ENCODE assay signal across 1 cellular context in the genomic region with DNA sequence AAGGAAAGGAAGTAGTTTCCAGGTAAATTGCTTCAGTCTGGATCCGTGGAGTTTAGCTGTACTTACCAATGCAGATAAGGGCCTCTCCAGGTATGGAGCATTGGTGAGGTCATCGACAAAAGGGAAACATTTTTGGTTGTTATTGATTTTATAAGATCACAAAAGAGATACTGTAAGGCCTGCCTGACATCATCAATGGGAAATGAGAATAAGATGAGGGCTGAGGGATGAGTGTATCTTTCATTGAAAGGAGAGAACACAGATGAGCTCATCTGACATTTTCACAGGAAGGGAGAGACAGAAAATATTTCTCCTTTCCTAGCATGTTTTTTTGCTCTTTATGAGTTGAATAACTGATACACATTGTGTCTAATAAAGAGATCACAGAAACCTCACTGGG.
TF ChIP-seq lines count a peak whose summit lies in the region.

No MANE protein-coding gene starts in this region.

TF ChIP-seq in HEK293, 187 proteins besides CTCF, POLR2A, EP300 and RAD21:
- TF ChIP-seq, protein P1, sequence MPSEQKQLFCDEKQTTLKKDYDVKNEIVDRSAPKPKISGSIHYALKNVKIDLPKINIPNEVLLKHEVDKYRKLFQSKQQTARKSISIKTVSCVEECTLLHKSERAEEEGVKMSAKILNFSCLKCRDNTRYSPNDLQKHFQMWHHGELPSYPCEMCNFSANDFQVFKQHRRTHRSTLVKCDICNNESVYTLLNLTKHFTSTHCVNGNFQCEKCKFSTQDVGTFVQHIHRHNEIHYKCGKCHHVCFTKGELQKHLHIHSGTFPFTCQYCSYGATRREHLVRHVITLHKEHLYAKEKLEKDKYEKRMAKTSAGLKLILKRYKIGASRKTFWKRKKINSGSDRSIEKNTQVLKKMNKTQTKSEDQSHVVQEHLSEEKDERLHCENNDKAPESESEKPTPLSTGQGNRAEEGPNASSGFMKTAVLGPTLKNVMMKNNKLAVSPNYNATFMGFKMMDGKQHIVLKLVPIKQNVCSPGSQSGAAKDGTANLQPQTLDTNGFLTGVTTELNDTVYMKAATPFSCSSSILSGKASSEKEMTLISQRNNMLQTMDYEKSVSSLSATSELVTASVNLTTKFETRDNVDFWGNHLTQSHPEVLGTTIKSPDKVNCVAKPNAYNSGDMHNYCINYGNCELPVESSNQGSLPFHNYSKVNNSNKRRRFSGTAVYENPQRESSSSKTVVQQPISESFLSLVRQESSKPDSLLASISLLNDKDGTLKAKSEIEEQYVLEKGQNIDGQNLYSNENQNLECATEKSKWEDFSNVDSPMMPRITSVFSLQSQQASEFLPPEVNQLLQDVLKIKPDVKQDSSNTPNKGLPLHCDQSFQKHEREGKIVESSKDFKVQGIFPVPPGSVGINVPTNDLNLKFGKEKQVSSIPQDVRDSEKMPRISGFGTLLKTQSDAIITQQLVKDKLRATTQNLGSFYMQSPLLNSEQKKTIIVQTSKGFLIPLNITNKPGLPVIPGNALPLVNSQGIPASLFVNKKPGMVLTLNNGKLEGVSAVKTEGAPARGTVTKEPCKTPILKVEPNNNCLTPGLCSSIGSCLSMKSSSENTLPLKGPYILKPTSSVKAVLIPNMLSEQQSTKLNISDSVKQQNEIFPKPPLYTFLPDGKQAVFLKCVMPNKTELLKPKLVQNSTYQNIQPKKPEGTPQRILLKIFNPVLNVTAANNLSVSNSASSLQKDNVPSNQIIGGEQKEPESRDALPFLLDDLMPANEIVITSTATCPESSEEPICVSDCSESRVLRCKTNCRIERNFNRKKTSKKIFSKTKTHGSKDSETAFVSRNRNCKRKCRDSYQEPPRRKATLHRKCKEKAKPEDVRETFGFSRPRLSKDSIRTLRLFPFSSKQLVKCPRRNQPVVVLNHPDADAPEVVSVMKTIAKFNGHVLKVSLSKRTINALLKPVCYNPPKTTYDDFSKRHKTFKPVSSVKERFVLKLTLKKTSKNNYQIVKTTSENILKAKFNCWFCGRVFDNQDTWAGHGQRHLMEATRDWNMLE (tag by site-specific recombination; conservative IDR thresholded peaks at IDR 0.05; ENCODE audit: low read depth): no peak
- no peak for TF ChIP-seq ZBTB44 (tag by site-specific recombination; IDR thresholded peaks at IDR 0.05)
- peak; percentile 62 for TF ChIP-seq ZNF629 (tag by site-specific recombination; IDR thresholded peaks at IDR 0.05)
- 0 out of 2 replicates have a peak, but pooled peaks have one; percentile 40 for TF ChIP-seq ZBTB17 (tag by site-specific recombination; IDR thresholded peaks at IDR 0.05)
- TF ChIP-seq, protein P2, sequence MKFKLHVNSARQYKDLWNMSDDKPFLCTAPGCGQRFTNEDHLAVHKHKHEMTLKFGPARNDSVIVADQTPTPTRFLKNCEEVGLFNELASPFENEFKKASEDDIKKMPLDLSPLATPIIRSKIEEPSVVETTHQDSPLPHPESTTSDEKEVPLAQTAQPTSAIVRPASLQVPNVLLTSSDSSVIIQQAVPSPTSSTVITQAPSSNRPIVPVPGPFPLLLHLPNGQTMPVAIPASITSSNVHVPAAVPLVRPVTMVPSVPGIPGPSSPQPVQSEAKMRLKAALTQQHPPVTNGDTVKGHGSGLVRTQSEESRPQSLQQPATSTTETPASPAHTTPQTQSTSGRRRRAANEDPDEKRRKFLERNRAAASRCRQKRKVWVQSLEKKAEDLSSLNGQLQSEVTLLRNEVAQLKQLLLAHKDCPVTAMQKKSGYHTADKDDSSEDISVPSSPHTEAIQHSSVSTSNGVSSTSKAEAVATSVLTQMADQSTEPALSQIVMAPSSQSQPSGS (tag by site-specific recombination; IDR thresholded peaks at IDR 0.05; ENCODE audit: low read depth): peak; percentile 70
- 0 out of 2 replicates have a peak, but pooled peaks have one; percentile 27 for TF ChIP-seq ZNF692 (tag by site-specific recombination; IDR thresholded peaks at IDR 0.05)
- TF ChIP-seq ZNF600 (tag by site-specific recombination; IDR thresholded peaks at IDR 0.05): peak; percentile 50; the same call in 1 of the 2 replicates
